Comparison of ENCODE assay signal across 8 cellular contexts in the genomic region with DNA sequence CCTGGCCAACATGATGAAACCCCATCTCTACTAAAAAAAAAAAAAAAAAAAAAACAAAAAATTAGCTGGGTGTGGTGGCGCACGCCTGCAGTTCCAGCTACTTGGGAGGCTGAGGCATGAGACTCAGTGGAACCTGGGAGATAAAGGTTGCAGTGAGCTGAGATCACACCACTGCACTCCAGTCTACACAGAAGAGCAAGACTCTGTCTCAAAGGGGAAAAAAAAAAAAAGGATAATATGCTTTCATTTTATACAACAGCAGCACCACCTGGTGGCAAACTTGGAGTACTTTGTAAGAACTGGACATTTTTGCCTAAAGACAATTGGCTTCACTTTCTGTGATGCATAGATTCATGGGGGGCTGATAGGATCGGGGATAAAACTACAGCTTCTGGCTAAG. TPM values are rescaled to one million over a fixed set of nuclear protein-coding genes. Genes with fewer than 3 reads are reported as not detected.
DNase-seq lines count a peak whose midpoint lies in the region; ATAC-seq and TF ChIP-seq lines count a peak whose summit lies in the region.

No MANE protein-coding gene starts in this region.

- POLR2A ChIA-PET in BJ (lab: Charles Lee) (no interaction called here), HEK293 (lab: Yijun Ruan, JAX) (interaction anchor here (0.7 to 1.2 kb wide), 3 partner anchors 9 to 280 kb away, joined by 3 read pairs; a partner anchor contains a TSS)

- no peaks in the 10 kb centered on the region for H3K9me3 Mint-ChIP-seq in activated CD8-positive, alpha-beta memory T cell treated with anti-CD3 and anti-CD28 coated beads, Interleukin-2, amount 10 ng/mL, durations not matched to agents 7 days and 5 days (ENCODE audit: low read depth)

- H3K27me3 ChIP-seq in BJ (ENCODE audit: control insufficient read depth, insufficient read depth, low read length) (no peaks in the 10 kb centered on the region), esophagus squamous epithelium (no peaks in the 10 kb centered on the region), neutrophil (no peaks in the 10 kb centered on the region)

- H3K4me1 ChIP-seq in HEK293 (ENCODE audit: control insufficient read depth, insufficient read depth, low read length) (no peaks in the 10 kb centered on the region), esophagus squamous epithelium (peaks cover 0 to 25% (median 4%) of the 10 kb centered on the region in 3 donors), neutrophil (ENCODE audit: control insufficient read depth in 1 of 2, insufficient read depth in 1 of 2, low read depth in 1 of 2, low read length in 1 of 2) (no peaks in the 10 kb centered on the region)

- peak; percentile 56 for TF ChIP-seq CTCF in BJ (IDR thresholded peaks at IDR 0.05; ENCODE audit: insufficient read depth, low read depth, low read length)
- no peak for TF ChIP-seq CTCF in HEK293 (tag by site-specific recombination; IDR thresholded peaks at IDR 0.05)
- TF ChIP-seq CTCF in esophagus squamous epithelium (IDR thresholded peaks at IDR 0.05), result peak; percentile 45 to 80 (median 68)
- peak; percentile 38 for TF ChIP-seq CTCF in neutrophil (IDR thresholded peaks at IDR 0.05)

- H3K4me3 Mint-ChIP-seq in activated CD8-positive, alpha-beta memory T cell treated with anti-CD3 and anti-CD28 coated beads, Interleukin-2, amount 10 ng/mL, durations not matched to agents 7 days and 5 days, result no peak overlapping the region

- CTCF ChIA-PET in BJ (lab: Yijun Ruan, JAX) (interaction anchor here (0.6 to 16.2 kb wide), 27 partner anchors 9 to 603 kb away, joined by 3 to 146 read pairs (median 4); a partner anchor contains a TSS), HEK293 (lab: Yijun Ruan, JAX) (interaction anchor here (0.6 to 4.7 kb wide), 39 partner anchors 9 to 603 kb away, joined by 3 to 57 read pairs (median 5); a partner anchor contains a TSS)
- CTCF ChIA-PET in activated CD8-positive, alpha-beta memory T cell treated with anti-CD3 and anti-CD28 coated beads, Interleukin-2, amount 10 ng/mL, durations not matched to agents 7 days and 5 days (lab: Charles Lee), result interaction anchor here (0.7 to 6.1 kb wide), 31 partner anchors 9 to 740 kb away, joined by 3 to 47 read pairs (median 4); a partner anchor contains a TSS

- no peak for TF ChIP-seq POLR2A in esophagus squamous epithelium (IDR thresholded peaks at IDR 0.05)

- peaks cover 11% of the 10 kb centered on the region for H3K4me1 Mint-ChIP-seq in activated CD8-positive, alpha-beta memory T cell treated with anti-CD3 and anti-CD28 coated beads, Interleukin-2, amount 10 ng/mL, durations not matched to agents 7 days and 5 days

- H3K36me3 ChIP-seq in BJ (ENCODE audit: control insufficient read depth, insufficient read depth, low read length), result peaks cover 13% of the 10 kb centered on the region
- peaks cover 3 to 47% of the 10 kb centered on the region in 2 experiments; a peak in 2 of 3 replicates for H3K36me3 ChIP-seq in HEK293 (ENCODE audit: control insufficient read depth in 2 of 2, insufficient read depth in 1 of 2, low read length in 2 of 2)
- peaks cover 0 to 52% (median 8%) of the 10 kb centered on the region in 3 donors for H3K36me3 ChIP-seq in esophagus squamous epithelium
- peaks cover 23% of the 10 kb centered on the region for H3K36me3 ChIP-seq in neutrophil

- DNase-seq in BJ (ENCODE audit: low read depth) (no peak), NOMO-1 treated with DMSO at 0.1 percent for 48 hours (lab: John Stamatoyannopoulos, UW; ENCODE audit: unreplicated experiment) (peak; percentile 57), esophagus squamous epithelium (lab: John Stamatoyannopoulos, UW) (no peak)
- DNase-seq in activated CD8-positive, alpha-beta memory T cell treated with anti-CD3 and anti-CD28 coated beads, Interleukin-2, amount 10 ng/mL, durations not matched to agents 7 days and 5 days, result peak; percentile 75

- intact Hi-C loops in esophagus squamous epithelium (cut with DNase I), result loop anchor here (5.0 to 10.0 kb wide), 2 partner anchors 222 to 419 kb away; no protein-coding TSS in a partner anchor

- no peak overlapping the region for H3K4me3 ChIP-seq in BJ (ENCODE audit: low read depth, low read length)
- no peak overlapping the region for H3K4me3 ChIP-seq in HEK293 (ENCODE audit: low read depth, low read length)
- H3K4me3 ChIP-seq in esophagus squamous epithelium, result no peak overlapping the region
- H3K4me3 ChIP-seq in neutrophil (ENCODE audit: low read depth in 1 of 2, low read length in 1 of 2), result no peak overlapping the region

- ATAC-seq in activated CD8-positive, alpha-beta memory T cell treated with anti-CD3 and anti-CD28 coated beads, Interleukin-2, amount 10 ng/mL, durations not matched to agents 7 days and 5 days, result peak; percentile 67
- no peak for ATAC-seq in HG03342 (IDR thresholded peaks at IDR 0.05; ENCODE audit: unreplicated experiment)
- ATAC-seq in HG02610 (IDR thresholded peaks at IDR 0.05; ENCODE audit: unreplicated experiment), result no peak

- no peaks in the 10 kb centered on the region for H3K27me3 Mint-ChIP-seq in activated CD8-positive, alpha-beta memory T cell treated with anti-CD3 and anti-CD28 coated beads, Interleukin-2, amount 10 ng/mL, durations not matched to agents 7 days and 5 days

- H3K27ac ChIP-seq in HEK293 (ENCODE audit: extremely low read depth, low read depth, low read length) (no peak overlapping the region), esophagus squamous epithelium (no peak overlapping the region), neutrophil (no peak overlapping the region)

- H3K9me3 ChIP-seq in HEK293 (ENCODE audit: control insufficient read depth, insufficient read depth, low read depth, low read length) (no peaks in the 10 kb centered on the region), esophagus squamous epithelium (no peaks in the 10 kb centered on the region), neutrophil (no peaks in the 10 kb centered on the region)

- H3K36me3 Mint-ChIP-seq in activated CD8-positive, alpha-beta memory T cell treated with anti-CD3 and anti-CD28 coated beads, Interleukin-2, amount 10 ng/mL, durations not matched to agents 7 days and 5 days, result peaks cover 25% of the 10 kb centered on the region

- H3K27ac Mint-ChIP-seq in activated CD8-positive, alpha-beta memory T cell treated with anti-CD3 and anti-CD28 coated beads, Interleukin-2, amount 10 ng/mL, durations not matched to agents 7 days and 5 days, result no peak overlapping the region

- 73 to 80% methylated on average over 3 of the region's 3 CpGs for whole genome bisulfite sequencing in esophagus squamous epithelium, 2 donors

TF ChIP-seq in HEK293, 187 proteins besides CTCF, POLR2A, EP300 and RAD21 (continues in another document):
- TF ChIP-seq ZFP3 (tag by site-specific recombination; IDR thresholded peaks at IDR 0.05; ENCODE audit: low read depth) (no peak), ZBTB17 (tag by site-specific recombination; IDR thresholded peaks at IDR 0.05) (0 out of 2 replicates have a peak, but pooled peaks have one; percentile 19), ZBTB8A (tag by site-specific recombination; IDR thresholded peaks at IDR 0.05) (no peak)

RNA-seq across cellular contexts. Expression of a gene that starts 8.5 kb away (rescaled TPM):
- polyA plus RNA-seq in BJ (2011; rRNA removed), result 128 and 161 TPM in 2 replicates
- polyA minus RNA-seq in BJ (2011; rRNA and poly(A)+ RNA removed), result 97.8 and 154 TPM in 2 replicates
- 100 to 1,000 TPM; 133 to 147 TPM for total RNA-seq in activated CD8-positive, alpha-beta memory T cell treated with anti-CD3 and anti-CD28 coated beads, Interleukin-2, amount 10 ng/mL, durations not matched to agents 7 days and 5 days
- total RNA-seq in esophagus squamous epithelium, result 10 to 100 TPM; 51.2 to 83.4 (median 63.4) TPM

RNA-seq across cellular contexts. Expression of a gene that starts 8.6 kb away (rescaled TPM):
- polyA plus RNA-seq in BJ (2011; rRNA removed), result 59.2 and 60.7 TPM in 2 replicates
- polyA minus RNA-seq in BJ (2011; rRNA and poly(A)+ RNA removed), result 57.5 and 73.5 TPM in 2 replicates
- total RNA-seq in activated CD8-positive, alpha-beta memory T cell treated with anti-CD3 and anti-CD28 coated beads, Interleukin-2, amount 10 ng/mL, durations not matched to agents 7 days and 5 days, result 10 to 100 TPM; 57.7 to 82.3 TPM
- 10 to 100 TPM; 18.3 to 42.2 (median 28.6) TPM for total RNA-seq in esophagus squamous epithelium

RNA-seq across cellular contexts. Expression of a gene that starts 18.4 kb away (rescaled TPM):
- polyA plus RNA-seq in BJ (2011; rRNA removed), result 1.8 and 2.3 TPM in 2 replicates
- 1.3 and 1.9 TPM in 2 replicates for polyA minus RNA-seq in BJ (2011; rRNA and poly(A)+ RNA removed)
- total RNA-seq in activated CD8-positive, alpha-beta memory T cell treated with anti-CD3 and anti-CD28 coated beads, Interleukin-2, amount 10 ng/mL, durations not matched to agents 7 days and 5 days, result under 1 TPM; 0.29 to 0.47 TPM
- 100 to 1,000 TPM in 1 of 4 donors, 10 to 100 TPM in 3; 15.8 to 103 (median 51.4) TPM for total RNA-seq in esophagus squamous epithelium

Comparison
In these comparisons a context has a peak if more than half of its experiments do, and no peak if none do; other contexts are left out.
1. DNase-seq: peak in NOMO-1 treated with DMSO at 0.1 percent for 48 hours (single experiment) and activated CD8-positive, alpha-beta memory T cell treated with anti-CD3 and anti-CD28 coated beads, Interleukin-2, amount 10 ng/mL, durations not matched to agents 7 days and 5 days (single experiment); none in BJ (single experiment) and esophagus squamous epithelium (single experiment).
2. RNA of a gene that starts 18.4 kb away (total RNA-seq): 15.8 to 103 TPM in esophagus squamous epithelium; 0.29 to 0.47 TPM in activated CD8-positive, alpha-beta memory T cell treated with anti-CD3 and anti-CD28 coated beads, Interleukin-2, amount 10 ng/mL, durations not matched to agents 7 days and 5 days; every median in the first group is over 10 times any median in the second.